13 cellular contexts compared by ENCODE assay signal in the genomic region with DNA sequence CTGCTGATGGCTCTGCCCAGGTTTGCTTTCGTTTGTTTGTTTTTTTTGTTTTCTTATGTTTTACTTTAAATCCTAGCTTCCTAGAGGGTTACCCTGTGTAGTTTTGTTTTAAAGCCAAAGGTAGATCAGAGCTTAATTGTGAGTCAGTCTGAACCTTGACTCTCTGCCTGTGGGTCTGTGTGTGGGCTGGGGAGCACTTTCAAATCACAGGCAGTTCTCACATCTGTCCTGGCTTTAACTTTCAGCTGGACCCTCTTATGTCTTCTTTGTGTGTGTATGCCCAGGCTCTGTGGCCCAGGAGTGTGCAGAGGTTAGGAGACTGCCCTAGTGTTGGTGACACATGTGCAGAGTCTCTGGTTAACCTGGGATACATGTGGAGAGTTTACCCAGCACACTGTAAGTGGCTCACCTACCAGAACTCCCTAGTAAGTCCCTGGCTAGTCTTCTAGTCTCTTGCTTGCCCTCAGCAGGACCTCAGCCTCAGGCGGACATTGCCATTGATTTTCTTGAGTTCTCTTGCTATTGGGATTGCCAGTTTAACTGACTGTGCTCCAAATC. TPM values are rescaled to one million over a fixed set of nuclear protein-coding genes. Genes with fewer than 3 reads are reported as not detected.
DNase-seq lines count a peak whose midpoint lies in the region; ATAC-seq, FAIRE-seq and TF ChIP-seq lines count a peak whose summit lies in the region.
"Had no signal": no experiment of that assay in that cellular context is flagged by ENCODE, and none has a peak within 500 bp of the region (broad histone marks: within the 10 kb centered on the region; RNA-seq: fewer than 3 reads in every experiment).

No MANE protein-coding gene starts in this region.

- H3K23ac ChIP-seq in H9 (ENCODE audit: insufficient read length, low read depth, low read length), result no peak overlapping the region

- H3K27ac Mint-ChIP-seq in H9, result peak overlapping the region; percentile 66 to 96 (median 92); a peak in 6 of 7 replicates
- H3K27ac Mint-ChIP-seq in activated naive CD8-positive, alpha-beta T cell, result peak overlapping the region; percentile 54
- H3K27ac Mint-ChIP-seq: activated B cell treated with CpG ODN at 0.5 μM for 24 hours, nephron had no signal

- intact Hi-C loops in HepG2 (cut with micrococcal nuclease; ENCODE audit: unreplicated experiment), result no loop called here

- no peaks in the 10 kb centered on the region for H3K27me3 ChIP-seq in H9 (ENCODE audit: insufficient read depth, low read length)
- no peaks in the 10 kb centered on the region for H3K27me3 ChIP-seq in HepG2 (ENCODE audit: control insufficient read depth in 1 of 2, insufficient read depth in 2 of 2, low read length in 2 of 2)
- H3K27me3 ChIP-seq: BLaER1 treated with 17β-estradiol and CSF1 and Interleukin-3, amounts not matched to agents 10 nM and 100 nM had no signal

- TF ChIP-seq EP300 in HepG2 (IDR thresholded peaks at IDR 0.05; ENCODE audit: low read depth in 2 of 2, low read length in 2 of 2) (no peak), HepG2 (CRISPR knock-in tag; IDR thresholded peaks at IDR 0.05; ENCODE audit: borderline replicate concordance) (no peak)

- peak overlapping the region; percentile 34 for H3K18ac ChIP-seq in H9 (ENCODE audit: insufficient read length, low read depth, low read length)

- no peak overlapping the region for H2BK120ac ChIP-seq in H9 (ENCODE audit: low read depth, low read length, poor library complexity, severe bottlenecking)

- H4K20me1 ChIP-seq in H9 (ENCODE audit: control insufficient read depth, insufficient read depth, insufficient read length) (no peaks in the 10 kb centered on the region), HepG2 (ENCODE audit: insufficient read depth, low read length) (no peaks in the 10 kb centered on the region)

- H4K5ac ChIP-seq in H9 (ENCODE audit: insufficient read length, low read depth, low read length), result no peak overlapping the region

- no peak overlapping the region for H3K4me3 ChIP-seq in HepG2 (replicated peaks in 1 of 3; ENCODE audit: insufficient read depth in 1 of 3, low read depth in 2 of 3, low read length in 3 of 3)
- H3K4me3 ChIP-seq: BLaER1 treated with 17β-estradiol and CSF1 and Interleukin-3, amounts not matched to agents 10 nM and 100 nM; lower lobe of right lung had no signal

- H3K4me3 Mint-ChIP-seq in H9, result no peak overlapping the region
- no peak overlapping the region for H3K4me3 Mint-ChIP-seq in activated naive CD8-positive, alpha-beta T cell
- H3K4me3 Mint-ChIP-seq: activated B cell treated with CpG ODN at 0.5 μM for 24 hours, nephron had no signal

- peaks cover 20 to 22% (median 20%) of the 10 kb centered on the region in 3 experiments for H3K36me3 Mint-ChIP-seq in H9 (ENCODE audit: insufficient read depth in 1 of 3, low read depth in 3 of 3)
- H3K36me3 Mint-ChIP-seq in activated naive CD8-positive, alpha-beta T cell, result peaks cover 39% of the 10 kb centered on the region

- no peak overlapping the region for H2BK5ac ChIP-seq in H9 (ENCODE audit: insufficient read length, low read length)

- H3K4ac ChIP-seq in H9 (ENCODE audit: low read depth, low read length), result no peak overlapping the region

- H3K56ac ChIP-seq in H9 (ENCODE audit: insufficient read length, low read depth, low read length), result no peak overlapping the region

- peaks cover 32% of the 10 kb centered on the region; the same call in 1 of the 2 replicates for H3K79me2 ChIP-seq in H9 (ENCODE audit: insufficient read depth, low read length)
- H3K79me2 ChIP-seq in HepG2 (ENCODE audit: insufficient read depth, low read length), result peaks cover 37% of the 10 kb centered on the region

- POLR2A ChIA-PET in HepG2 (lab: Yijun Ruan, JAX), result no interaction called here

- H2AK5ac ChIP-seq in H9 (ENCODE audit: insufficient read length, low read length), result no peak overlapping the region

- H3K4me1 ChIP-seq in H9 (ENCODE audit: insufficient read depth, low read length) (peaks cover 2% of the 10 kb centered on the region; the same call in 1 of the 2 replicates), HepG2 (ENCODE audit: insufficient read depth, low read length) (peaks cover 25% of the 10 kb centered on the region)

- H3K27ac ChIP-seq in H9 (ENCODE audit: insufficient read length, low read depth, low read length) (peak overlapping the region; percentile 20), HepG2 (ENCODE audit: extremely low read length, insufficient read depth, low read length) (peak overlapping the region; percentile 23)
- H3K27ac ChIP-seq: BLaER1 treated with 17β-estradiol and CSF1 and Interleukin-3, amounts not matched to agents 10 nM and 100 nM; lower lobe of right lung had no signal

- no peak overlapping the region for H2BK20ac ChIP-seq in H9 (ENCODE audit: low read depth, low read length, poor library complexity, severe bottlenecking)

- TF ChIP-seq POLR2A in HepG2 (IDR thresholded peaks at IDR 0.05; ENCODE audit: insufficient read depth in 1 of 2, low read depth in 2 of 2, low read length in 2 of 2), result no peak

- in situ Hi-C loops in HepG2 (cut with HindIII; ENCODE audit: extremely low pct_ligation_motif_present, low pct_unique_long_range_greater_than_20kb), result no loop called here
- in situ Hi-C loops in ACHN (cut with HindIII; ENCODE audit: low pct_ligation_motif_present, low pct_unique_long_range_greater_than_20kb, low sequenced_read_pairs), result no loop called here

- no peaks in the 10 kb centered on the region; a peak in 1 of 5 replicates for H3K36me3 ChIP-seq in HepG2 (replicated peaks in 1 of 2; ENCODE audit: control insufficient read depth in 1 of 2, insufficient read depth in 2 of 2, low read length in 2 of 2)
- H3K36me3 ChIP-seq: lower lobe of right lung had no signal

- no CpG with 5 or more reads among the region's 2 CpGs for whole genome bisulfite sequencing in H9 (ENCODE audit: extremely low coverage, insufficient read length, low lambda C conversion rate)
- WGBS in HepG2 (ENCODE audit: low lambda C conversion rate), result 56% methylated on average over 2 of the region's 2 CpGs

- no peak for TF ChIP-seq CTCF in H9 (conservative IDR thresholded peaks at IDR 0.05)
- no peak for TF ChIP-seq CTCF in HepG2 (CRISPR knock-in tag; IDR thresholded peaks at IDR 0.05)

- H3K9ac ChIP-seq in H9 (ENCODE audit: extremely low read depth, insufficient read length, low read length) (no peak overlapping the region), HepG2 (ENCODE audit: insufficient read depth, low read depth, low read length) (no peak overlapping the region)
- H3K9ac ChIP-seq: BLaER1 treated with 17β-estradiol and CSF1 and Interleukin-3, amounts not matched to agents 10 nM and 100 nM had no signal

- H3K9me3 ChIP-seq in H9 (ENCODE audit: control insufficient read depth, low read depth, low read length) (no peaks in the 10 kb centered on the region), HepG2 (ENCODE audit: low read length) (peaks cover 10% of the 10 kb centered on the region)

- H3K23me2 ChIP-seq in H9 (ENCODE audit: insufficient read length, low read depth, low read length, poor library complexity, severe bottlenecking), result no peaks in the 10 kb centered on the region

- no peak for DNase-seq in H9
- DNase-seq in HepG2 (ENCODE audit: low spot score), result no peak
- DNase-seq in NCI-H1436 (lab: John Stamatoyannopoulos, UW), result no peak
- no peak for DNase-seq in ACHN
- no peak for DNase-seq in HT-29 (ENCODE audit: low spot score)
- DNase-seq: activated B cell treated with CpG ODN at 0.5 μM for 24 hours, lower lobe of right lung, MV-4-11, NCI-H748 treated with DMSO at 0.1 percent for 48 hours had no signal

- peak overlapping the region; percentile 29; the same call in 1 of the 2 replicates for H3K14ac ChIP-seq in H9 (ENCODE audit: insufficient read depth, low read length)

- H3K27me3 Mint-ChIP-seq in H9 (ENCODE audit: low read depth), result no peaks in the 10 kb centered on the region
- no peaks in the 10 kb centered on the region for H3K27me3 Mint-ChIP-seq in activated naive CD8-positive, alpha-beta T cell
- H3K27me3 Mint-ChIP-seq: activated B cell treated with CpG ODN at 0.5 μM for 24 hours had no signal

- H2AFZ ChIP-seq in H9 (ENCODE audit: low read length) (no peak overlapping the region), HepG2 (ENCODE audit: low read length) (no peak overlapping the region)

- no peak for FAIRE-seq in HepG2 (lab: Jason Lieb, UNC)

- TF ChIP-seq RAD21 in HepG2 (CRISPR knock-in tag; IDR thresholded peaks at IDR 0.05), result no peak

- BruUV-seq in HepG2 (replicated peaks; lab: Mats Ljungman, UMichigan), result no TSS peak

- ATAC-seq in GM18909 (IDR thresholded peaks at IDR 0.05; ENCODE audit: poor library complexity, unreplicated experiment), result peak; percentile 45
- ATAC-seq in HepG2, result peak; percentile 94

- CTCF ChIA-PET in HepG2 (lab: Yijun Ruan, JAX; ENCODE audit: low intra/inter-chr PET ratio, low total read pairs), result no interaction called here

- H4K8ac ChIP-seq in H9 (replicated peaks; ENCODE audit: insufficient read length, low read depth, low read length), result no peak overlapping the region

- peaks cover 7% of the 10 kb centered on the region for H3K79me1 ChIP-seq in H9 (ENCODE audit: insufficient read depth, low read depth, low read length, poor library complexity, severe bottlenecking)

- H3T11ph ChIP-seq in H9 (ENCODE audit: low read length), result no peak overlapping the region

- peaks cover 26 to 35% of the 10 kb centered on the region in 2 experiments for H3K4me1 Mint-ChIP-seq in H9
- peaks cover 76% of the 10 kb centered on the region for H3K4me1 Mint-ChIP-seq in activated naive CD8-positive, alpha-beta T cell (ENCODE audit: low read depth)

- no peak overlapping the region for H3K4me2 ChIP-seq in H9 (ENCODE audit: insufficient read depth, insufficient read length, low read length)
- peak overlapping the region; percentile 30 for H3K4me2 ChIP-seq in HepG2 (ENCODE audit: low read depth, low read length)
- H3K4me2 ChIP-seq: BLaER1 treated with 17β-estradiol and CSF1 and Interleukin-3, amounts not matched to agents 10 nM and 100 nM had no signal

- H3K9me3 Mint-ChIP-seq in H9, result peaks cover 3 to 5% of the 10 kb centered on the region in 2 experiments; a peak in 1 of 5 replicates
- H3K9me3 Mint-ChIP-seq in activated naive CD8-positive, alpha-beta T cell (ENCODE audit: low read depth), result no peaks in the 10 kb centered on the region

- no peak overlapping the region for H4K91ac ChIP-seq in H9 (ENCODE audit: insufficient read length, low read depth, low read length)

- no peak overlapping the region for H2BK15ac ChIP-seq in H9 (ENCODE audit: low read depth, low read length)

- H2BK12ac ChIP-seq in H9 (ENCODE audit: insufficient read length, low read depth, low read length), result peak overlapping the region; percentile 60

RNA-seq across cellular contexts. Expression of a gene that starts 19.0 kb away (rescaled TPM):
- total RNA-seq in H9 (2021), result 36.5 and 44.2 TPM in 2 replicates
- total RNA-seq in HepG2 (2016; rRNA removed; fragmentation: Illumina TruSeq; extraction: Trizol), result 7.4 and 11.1 TPM in 2 replicates
- total RNA-seq in HepG2 (2016; cell fraction: cytosol; rRNA removed; fragmentation: Illumina TruSeq; extraction: Trizol; ENCODE audit: low read depth), result 1.6 and 2.1 TPM in 2 replicates
- total RNA-seq in HepG2 (2016; cell fraction: insoluble cytoplasmic fraction; rRNA removed; fragmentation: Illumina TruSeq; extraction: Trizol), result 7.9 and 9.1 TPM in 2 replicates
- total RNA-seq in HepG2 (2016; cell fraction: membrane; rRNA removed; fragmentation: Illumina TruSeq; extraction: Trizol), result 4.1 and 4.8 TPM in 2 replicates
- total RNA-seq in HepG2 (2016; cell fraction: nucleus; rRNA removed; fragmentation: Illumina TruSeq; extraction: Trizol), result 20.1 and 25.7 TPM in 2 replicates
- 9.9 and 10.9 TPM in 2 replicates for polyA plus RNA-seq in HepG2 (2011; rRNA removed)
- 8.4 and 8.9 TPM in 2 replicates for polyA plus RNA-seq in HepG2 (2011; cell fraction: cytosol; rRNA removed)
- polyA plus RNA-seq in HepG2 (2011; cell fraction: nucleus; rRNA removed), result 15.8 and 16.8 TPM in 2 replicates
- polyA plus RNA-seq in HepG2 (2012), result 7.8 and 9.0 TPM in 2 replicates
- 0.77 and 1.1 TPM in 2 replicates for polyA plus RNA-seq in HepG2 (2016; cell fraction: cytosol; fragmentation: Illumina TruSeq; extraction: Trizol; ENCODE audit: low read depth)
- 6.8 and 7.6 TPM in 2 replicates for polyA plus RNA-seq in HepG2 (2016; cell fraction: insoluble cytoplasmic fraction; fragmentation: Illumina TruSeq; extraction: Trizol; ENCODE audit: low read depth)
- 1.6 and 1.7 TPM in 2 replicates for polyA plus RNA-seq in HepG2 (2016; cell fraction: membrane; fragmentation: Illumina TruSeq; extraction: Trizol; ENCODE audit: low read depth)
- 13.9 and 14.0 TPM in 2 replicates for polyA plus RNA-seq in HepG2 (2016; cell fraction: nucleus; fragmentation: Illumina TruSeq; extraction: Trizol; ENCODE audit: insufficient read depth, low read depth)
- polyA minus RNA-seq in HepG2 (2011; rRNA and poly(A)+ RNA removed; ENCODE audit: low replicate concordance), result 28.2 and 31.3 TPM in 2 replicates
- 11.1 and 13.6 TPM in 2 replicates for polyA minus RNA-seq in HepG2 (2011; cell fraction: cytosol; rRNA and poly(A)+ RNA removed)
- polyA minus RNA-seq in HepG2 (2011; cell fraction: nucleus; rRNA and poly(A)+ RNA removed), result 69.6 and 70.4 TPM in 2 replicates
- 7.0 and 9.3 TPM in 2 replicates for total RNA-seq in HT-29 (2014; rRNA removed; shearing (Covaris generic))
